In the genomic region with DNA sequence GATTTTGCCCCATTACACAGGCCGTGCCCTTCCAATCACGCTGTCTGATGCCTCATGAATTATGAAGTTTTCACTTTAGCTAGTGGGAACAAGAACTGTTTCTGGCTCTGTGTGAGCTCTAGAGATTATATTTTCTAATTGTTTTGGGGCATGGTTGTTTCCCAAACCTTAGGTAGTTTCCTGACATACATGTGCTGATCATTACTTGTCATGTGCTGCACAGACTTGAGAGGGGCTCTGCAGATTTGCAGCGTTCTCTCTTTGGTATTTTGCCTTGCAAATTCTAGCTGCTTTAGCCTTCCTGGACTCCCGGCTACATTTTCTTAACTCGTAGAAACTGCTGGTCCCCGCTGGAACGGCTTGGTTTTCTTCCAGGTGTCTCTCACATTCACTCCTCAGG, we compare ENCODE assay signal across 2 cellular contexts.
TF ChIP-seq lines count a peak whose summit lies in the region.

No MANE protein-coding gene starts in this region.

TF ChIP-seq in GM23338, 12 proteins besides CTCF, POLR2A, EP300 and RAD21 (continued from another document):
- TF ChIP-seq NANOG (IDR thresholded peaks at IDR 0.05; ENCODE audit: borderline replicate concordance) (no peak), POLR2AphosphoS5 (IDR thresholded peaks at IDR 0.05; ENCODE audit: low read depth) (no peak)

TF ChIP-seq in GM12878, 131 proteins besides CTCF, POLR2A, EP300 and RAD21 (continued from another document):
- TF ChIP-seq ZNF274 (IDR thresholded peaks at IDR 0.05; ENCODE audit: insufficient read depth, insufficient read length) (no peak), PML (IDR thresholded peaks at IDR 0.05; ENCODE audit: low read length) (no peak), SRF (IDR thresholded peaks at IDR 0.05; ENCODE audit: low read depth in 2 of 2, low read length in 2 of 2) (no peak), NR2C1 (IDR thresholded peaks at IDR 0.05) (no peak), EGR1 (IDR thresholded peaks at IDR 0.05; ENCODE audit: borderline replicate concordance in 1 of 2, low read depth in 2 of 2, low read length in 2 of 2) (no peak)
